ENCODE assay signal across 24 cellular contexts in genomic region chrX:49934148-49934547, GRCh38.
"Had no signal": no experiment of that assay in that cellular context is flagged by ENCODE, and none has a peak within 500 bp of the region (broad histone marks: within the 10 kb centered on the region; RNA-seq: fewer than 3 reads in every experiment).

No MANE protein-coding gene starts in this region.

- H3K9me3 ChIP-seq: adrenal gland, colonic mucosa, prostate gland, testis, upper lobe of left lung had no signal

- H3K4me1 ChIP-seq: adrenal gland, colonic mucosa, gastrocnemius medialis, prostate gland, testis, upper lobe of left lung had no signal

- H3K9me3 Mint-ChIP-seq: activated naive CD4-positive, alpha-beta T cell treated with anti-CD3 and anti-CD28 coated beads, Interleukin-2, amount 50 U/mL, for 24 hours had no signal

- H3K36me3 ChIP-seq: adrenal gland, colonic mucosa, gastrocnemius medialis, prostate gland, upper lobe of left lung had no signal

- DNase-seq: activated CD4-positive, alpha-beta T cell treated with anti-CD3 and anti-CD28 coated beads for 1 hour; activated CD4-positive, alpha-beta T cell treated with anti-CD3 and anti-CD28 coated beads, Interleukin-2, amount 50 U/mL, for 48 hours; activated CD8-positive, alpha-beta memory T cell treated with anti-CD3 and anti-CD28 coated beads, Interleukin-2, amount 10 ng/mL, durations not matched to agents 7 days and 5 days; activated effector memory CD4-positive, alpha-beta T cell treated with anti-CD3 and anti-CD28 coated beads, Interleukin-2, amount 50 U/mL, for 16 hours; activated T-cell treated with anti-CD3 and anti-CD28 coated beads, Interleukin-2, amount 50 U/mL, for 1 hour; adrenal gland; caudate nucleus; colonic mucosa; effector CD8-positive, alpha-beta T cell; gastrocnemius medialis; midbrain; right cardiac atrium; stimulated activated CD4-positive, alpha-beta T cell treated with anti-CD3 and anti-CD28 coated beads, Interleukin-4, amount 100 ng/mL, for 4 hours; stimulated activated CD8-positive, alpha-beta memory T cell treated with anti-CD3 and anti-CD28 coated beads, Interleukin-4, amount 100 ng/mL, for 48 hours; stimulated activated naive CD8-positive, alpha-beta T cell treated with anti-CD3 and anti-CD28 coated beads, Interleukin-15, Interleukin-2, amounts not matched to agents 100 U/mL and 50 U/mL, for 24 hours; T-helper 1 cell; T1000; testis; upper lobe of left lung had no signal

- H3K36me3 Mint-ChIP-seq: activated CD8-positive, alpha-beta memory T cell treated with anti-CD3 and anti-CD28 coated beads, Interleukin-2, amount 10 ng/mL, durations not matched to agents 7 days and 5 days had no signal

- H3K27me3 ChIP-seq: adrenal gland, colonic mucosa, gastrocnemius medialis, testis, upper lobe of left lung had no signal

- H3K4me1 Mint-ChIP-seq: activated naive CD4-positive, alpha-beta T cell treated with anti-CD3 and anti-CD28 coated beads, Interleukin-2, amount 50 U/mL, for 24 hours had no signal

- H3K4me2 ChIP-seq: smooth muscle cell had no signal

- H3K4me3 ChIP-seq: adrenal gland, colonic mucosa, gastrocnemius medialis, lung, prostate gland, smooth muscle cell, testis, upper lobe of left lung had no signal

- H3K4me3 Mint-ChIP-seq: activated CD8-positive, alpha-beta memory T cell treated with anti-CD3 and anti-CD28 coated beads, Interleukin-2, amount 10 ng/mL, durations not matched to agents 7 days and 5 days; activated naive CD4-positive, alpha-beta T cell treated with anti-CD3 and anti-CD28 coated beads, Interleukin-2, amount 50 U/mL, for 24 hours had no signal

- H3K27me3 Mint-ChIP-seq: activated CD8-positive, alpha-beta memory T cell treated with anti-CD3 and anti-CD28 coated beads, Interleukin-2, amount 10 ng/mL, durations not matched to agents 7 days and 5 days; activated naive CD4-positive, alpha-beta T cell treated with anti-CD3 and anti-CD28 coated beads, Interleukin-2, amount 50 U/mL, for 24 hours had no signal

- H3K27ac ChIP-seq: adrenal gland, colonic mucosa, gastrocnemius medialis, prostate gland, testis, upper lobe of left lung, VCaP had no signal

- H3K27ac Mint-ChIP-seq: activated CD8-positive, alpha-beta memory T cell treated with anti-CD3 and anti-CD28 coated beads, Interleukin-2, amount 10 ng/mL, durations not matched to agents 7 days and 5 days; activated naive CD4-positive, alpha-beta T cell treated with anti-CD3 and anti-CD28 coated beads, Interleukin-2, amount 50 U/mL, for 24 hours had no signal
